ENCODE assay signal across 8 cellular contexts in the genomic region with DNA sequence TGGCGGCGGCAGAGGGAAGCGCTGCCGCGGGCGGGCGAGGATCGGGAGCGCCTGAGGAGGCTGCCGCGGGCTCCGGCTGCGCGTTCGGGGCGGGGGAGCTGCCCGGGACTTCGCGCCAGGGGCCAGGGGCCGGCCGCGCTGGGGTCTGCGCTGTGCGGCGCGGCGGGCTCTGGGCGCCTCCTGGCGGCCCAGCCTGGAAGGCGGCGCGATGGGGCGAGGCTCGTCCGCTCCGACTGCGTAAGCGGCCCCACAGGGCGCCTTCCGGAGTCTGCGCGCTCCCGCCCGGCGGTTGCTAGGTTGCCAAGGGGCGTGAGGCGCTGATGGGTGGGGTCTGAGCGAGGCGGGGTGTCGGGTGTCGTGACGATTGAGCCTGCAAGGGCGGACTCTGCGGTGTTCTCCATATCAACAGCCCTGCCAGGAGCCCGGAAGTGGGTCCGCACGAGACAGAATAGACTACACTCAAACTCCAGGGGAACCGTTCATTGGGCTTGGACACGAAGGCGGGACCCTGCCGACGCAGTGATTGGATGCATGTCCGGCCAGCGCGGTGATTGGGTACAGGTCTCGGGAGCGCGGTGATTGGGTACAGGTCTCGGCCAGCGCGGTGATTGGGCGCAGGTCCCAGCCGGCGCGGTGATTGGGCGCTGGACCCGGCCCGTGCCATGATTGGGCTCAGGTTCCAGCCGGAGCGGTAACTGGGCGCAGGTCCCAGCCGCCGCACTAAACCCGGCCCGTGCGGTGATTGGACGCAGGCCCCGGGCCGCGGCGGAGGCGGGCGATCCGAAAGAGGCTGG. TPM values are rescaled to one million over a fixed set of nuclear protein-coding genes. Genes with fewer than 3 reads are reported as not detected.
DNase-seq lines count a peak whose midpoint lies in the region; ATAC-seq, FAIRE-seq and TF ChIP-seq lines count a peak whose summit lies in the region.

A gene with protein sequence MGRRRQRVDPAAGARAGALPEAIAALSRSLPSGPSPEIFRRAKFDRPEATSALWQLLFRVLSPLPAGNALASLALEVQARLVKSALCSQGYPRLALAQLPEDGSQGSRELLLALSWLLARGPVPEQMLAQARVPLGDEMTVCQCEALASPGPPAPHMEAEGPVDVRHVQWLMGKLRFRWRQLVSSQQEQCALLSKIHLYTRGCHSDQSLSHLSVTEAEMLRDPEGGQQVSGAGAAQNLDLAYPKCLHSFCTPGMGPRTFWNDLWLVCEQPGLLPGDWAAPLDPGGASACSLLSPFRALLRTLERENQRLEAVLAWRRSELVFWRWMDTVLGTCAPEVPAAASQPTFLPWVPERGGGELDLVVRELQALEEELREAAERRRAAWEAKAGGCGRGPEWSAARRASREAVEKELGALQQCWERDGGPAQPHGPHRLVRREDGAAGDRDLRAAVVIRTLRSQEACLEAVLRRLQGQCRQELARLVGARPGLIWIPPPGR (plus strand): TSS at position 675 of the 794 bp plus-strand sequence. CDS start 130 bp downstream, outside the sequence.

- peak; percentile 97 for FAIRE-seq in HepG2 (lab: Jason Lieb, UNC)

- peaks cover 27% of the 10 kb centered on the region for H3K4me1 Mint-ChIP-seq in CD8-positive, alpha-beta T cell (ENCODE audit: low read depth)
- peaks cover 20% of the 10 kb centered on the region for H3K4me1 Mint-ChIP-seq in activated CD4-positive, alpha-beta memory T cell treated with anti-CD3 and anti-CD28 coated beads for 36 hours (ENCODE audit: low read depth)

- H3K27me3 Mint-ChIP-seq in CD8-positive, alpha-beta T cell (ENCODE audit: low read depth) = no peaks in the 10 kb centered on the region
- H3K27me3 Mint-ChIP-seq in activated CD4-positive, alpha-beta memory T cell treated with anti-CD3 and anti-CD28 coated beads for 36 hours = no peaks in the 10 kb centered on the region

- peaks cover 39% of the 10 kb centered on the region for H3K4me1 ChIP-seq in CD8-positive, alpha-beta T cell (ENCODE audit: insufficient read depth, low read length)
- peaks cover 66% of the 10 kb centered on the region for H3K4me1 ChIP-seq in HepG2 (ENCODE audit: insufficient read depth, low read length)

- DNase-seq in CD8-positive, alpha-beta T cell = peak; percentile 98 to 100 (median 98)
- DNase-seq in HK-2 (ENCODE audit: unreplicated experiment) (peak; percentile 100), NCI-H82 treated with DMSO at 0.1 percent for 48 hours (lab: John Stamatoyannopoulos, UW; ENCODE audit: unreplicated experiment) (peak; percentile 98), dermis microvascular lymphatic vessel endothelial cell (ENCODE audit: low read depth in 2 of 2) (peak; percentile 100), HepG2 (ENCODE audit: low spot score) (peak; percentile 99)
- peak; percentile 100 for DNase-seq in activated CD4-positive, alpha-beta memory T cell treated with anti-CD3 and anti-CD28 coated beads for 36 hours
- DNase-seq in stimulated activated CD4-positive, alpha-beta T cell treated with anti-CD3 and anti-CD28 coated beads, Interleukin-4, amount 100 ng/mL, for 1 hour = peak; percentile 98

- ATAC-seq in CD8-positive, alpha-beta T cell = peak; percentile 67
- ATAC-seq in GM19452 (IDR thresholded peaks at IDR 0.05; ENCODE audit: unreplicated experiment) (peak; percentile 67), HepG2 (peak; percentile 77)

- peaks cover 2% of the 10 kb centered on the region for H3K36me3 Mint-ChIP-seq in CD8-positive, alpha-beta T cell
- peaks cover 2% of the 10 kb centered on the region for H3K36me3 Mint-ChIP-seq in activated CD4-positive, alpha-beta memory T cell treated with anti-CD3 and anti-CD28 coated beads for 36 hours

- TF ChIP-seq EP300 in HepG2 (IDR thresholded peaks at IDR 0.05; ENCODE audit: low read depth in 2 of 2, low read length in 2 of 2) (peak in 1 of 2 experiments; percentile 40; a peak in 1 of 4 replicates), HepG2 (CRISPR knock-in tag; IDR thresholded peaks at IDR 0.05; ENCODE audit: borderline replicate concordance) (no peak; the same call in 1 of the 2 replicates)

- CTCF ChIA-PET in CD8-positive, alpha-beta T cell (lab: Charles Lee) = interaction anchor here (0.8 to 2.8 kb wide), 29 partner anchors 9 to 296 kb away, joined by 3 to 105 read pairs (median 5); a partner anchor contains a TSS
- CTCF ChIA-PET in activated CD4-positive, alpha-beta memory T cell treated with anti-CD3 and anti-CD28 coated beads for 36 hours (lab: Charles Lee) = interaction anchor here (1.0 to 4.5 kb wide), 19 partner anchors 9 to 198 kb away, joined by 3 to 177 read pairs (median 9); a partner anchor contains a TSS
- CTCF ChIA-PET in HepG2 (lab: Yijun Ruan, JAX; ENCODE audit: low intra/inter-chr PET ratio, low total read pairs) = interaction anchor here (0.7 to 3.6 kb wide), 6 partner anchors 9 to 120 kb away, joined by 3 to 24 read pairs (median 6); no protein-coding TSS in a partner anchor

- peaks cover 16% of the 10 kb centered on the region for H3K79me2 ChIP-seq in HepG2 (ENCODE audit: insufficient read depth, low read length)

- H3K27ac ChIP-seq in CD8-positive, alpha-beta T cell (ENCODE audit: low read depth, low read length) = peak within 1 kb of the TSS; percentile 96
- H3K27ac ChIP-seq in HepG2 (ENCODE audit: extremely low read length, insufficient read depth, low read length) = peak within 1 kb of the TSS; percentile 93

- TF ChIP-seq CTCF in CD8-positive, alpha-beta T cell (IDR thresholded peaks at IDR 0.05) = peak; percentile 84
- TF ChIP-seq CTCF in HepG2 (CRISPR knock-in tag; IDR thresholded peaks at IDR 0.05) = peak; percentile 80

- H3K9me3 ChIP-seq in CD8-positive, alpha-beta T cell (ENCODE audit: low read length) = no peaks in the 10 kb centered on the region
- no peaks in the 10 kb centered on the region for H3K9me3 ChIP-seq in HepG2 (ENCODE audit: low read length)

- TF ChIP-seq POLR2A in HepG2 (IDR thresholded peaks at IDR 0.05; ENCODE audit: insufficient read depth in 1 of 2, low read depth in 2 of 2, low read length in 2 of 2) = peak in 1 of 2 experiments; percentile 75; a peak in 1 of 4 replicates

- POLR2A ChIA-PET in CD8-positive, alpha-beta T cell (lab: Charles Lee) = interaction anchor here (0.7 to 4.0 kb wide), 11 partner anchors 9 to 426 kb away, joined by 3 to 66 read pairs (median 4); a partner anchor contains a TSS
- POLR2A ChIA-PET in activated CD4-positive, alpha-beta memory T cell treated with anti-CD3 and anti-CD28 coated beads for 36 hours (lab: Charles Lee) = interaction anchor here (0.9 to 4.9 kb wide), 5 partner anchors 9 to 176 kb away, joined by 3 to 55 read pairs (median 10); a partner anchor contains a TSS
- POLR2A ChIA-PET in HepG2 (lab: Yijun Ruan, JAX) = interaction anchor here (1.2 to 1.5 kb wide), 2 partner anchors 14 to 37 kb away, joined by 4 to 10 read pairs; no protein-coding TSS in a partner anchor

- WGBS in HepG2 (ENCODE audit: low lambda C conversion rate) = 0% methylated on average over 19 of the region's 94 CpGs

- intact Hi-C loops in CD8-positive, alpha-beta T cell (cut with DNase I, micrococcal nuclease) = loop anchor here (1.0 to 10.0 kb wide), 16 partner anchors 9 to 470 kb away; a partner anchor contains a TSS
- intact Hi-C loops in activated CD4-positive, alpha-beta memory T cell treated with anti-CD3 and anti-CD28 coated beads for 36 hours (cut with micrococcal nuclease) = loop anchor here (1.0 to 5.0 kb wide), 11 partner anchors 8 to 738 kb away; a partner anchor contains a TSS
- intact Hi-C loops in HepG2 (cut with micrococcal nuclease; ENCODE audit: unreplicated experiment) = loop anchor here (1.0 to 10.0 kb wide), 2 partner anchors 9 to 176 kb away; a partner anchor contains a TSS

- no peak within 1 kb of the TSS for H2AFZ ChIP-seq in HepG2 (ENCODE audit: low read length)

- peak within 1 kb of the TSS; percentile 97 for H3K4me2 ChIP-seq in HepG2 (ENCODE audit: low read depth, low read length)

- BruUV-seq in HepG2 (replicated peaks; lab: Mats Ljungman, UMichigan) = no TSS peak

- H3K4me3 ChIP-seq in CD8-positive, alpha-beta T cell (ENCODE audit: low read depth, low read length) = peak within 1 kb of the TSS; percentile 84
- peak within 1 kb of the TSS; percentile 59 to 80 (median 70); a peak in 5 of 6 replicates for H3K4me3 ChIP-seq in HepG2 (replicated peaks in 1 of 3; ENCODE audit: insufficient read depth in 1 of 3, low read depth in 2 of 3, low read length in 3 of 3)

- peak within 1 kb of the TSS; percentile 84 for H3K9ac ChIP-seq in HepG2 (ENCODE audit: insufficient read depth, low read depth, low read length)

- peak within 1 kb of the TSS; percentile 84 for H3K4me3 Mint-ChIP-seq in CD8-positive, alpha-beta T cell
- peak within 1 kb of the TSS; percentile 82 for H3K4me3 Mint-ChIP-seq in activated CD4-positive, alpha-beta memory T cell treated with anti-CD3 and anti-CD28 coated beads for 36 hours

- H4K20me1 ChIP-seq in HepG2 (ENCODE audit: insufficient read depth, low read length) = no peaks in the 10 kb centered on the region

- H3K27ac Mint-ChIP-seq in CD8-positive, alpha-beta T cell = peak within 1 kb of the TSS; percentile 96
- peak within 1 kb of the TSS; percentile 91 for H3K27ac Mint-ChIP-seq in activated CD4-positive, alpha-beta memory T cell treated with anti-CD3 and anti-CD28 coated beads for 36 hours

- no peaks in the 10 kb centered on the region for H3K36me3 ChIP-seq in CD8-positive, alpha-beta T cell (ENCODE audit: insufficient read depth, low read length)
- peaks cover 0 to 3% of the 10 kb centered on the region in 2 experiments; a peak in 1 of 5 replicates for H3K36me3 ChIP-seq in HepG2 (replicated peaks in 1 of 2; ENCODE audit: control insufficient read depth in 1 of 2, insufficient read depth in 2 of 2, low read length in 2 of 2)

- no peaks in the 10 kb centered on the region for H3K9me3 Mint-ChIP-seq in CD8-positive, alpha-beta T cell
- no peaks in the 10 kb centered on the region for H3K9me3 Mint-ChIP-seq in activated CD4-positive, alpha-beta memory T cell treated with anti-CD3 and anti-CD28 coated beads for 36 hours

- in situ Hi-C loops in HepG2 (cut with HindIII; ENCODE audit: extremely low pct_ligation_motif_present, low pct_unique_long_range_greater_than_20kb) = no loop called here

- TF ChIP-seq RAD21 in HepG2 (CRISPR knock-in tag; IDR thresholded peaks at IDR 0.05) = peak; percentile 98

- no peaks in the 10 kb centered on the region for H3K27me3 ChIP-seq in CD8-positive, alpha-beta T cell (ENCODE audit: insufficient read depth, low read length)
- no peaks in the 10 kb centered on the region; a peak in 1 of 5 replicates for H3K27me3 ChIP-seq in HepG2 (ENCODE audit: control insufficient read depth in 1 of 2, insufficient read depth in 2 of 2, low read length in 2 of 2)

RNA-seq across cellular contexts. Expression of the gene that starts here (rescaled TPM):
- total RNA-seq in CD8-positive, alpha-beta T cell = 10 to 100 TPM; 55.3 to 58.5 TPM
- 10 to 100 TPM; 40.2 to 44.8 TPM for total RNA-seq in activated CD4-positive, alpha-beta memory T cell treated with anti-CD3 and anti-CD28 coated beads for 36 hours
- total RNA-seq in dermis microvascular lymphatic vessel endothelial cell (7.1 and 9.9 TPM in 2 replicates), HepG2 (2016; rRNA removed; fragmentation: Illumina TruSeq; extraction: Trizol) (20.7 and 27.4 TPM in 2 replicates)
- total RNA-seq in HepG2 (2016; cell fraction: cytosol; rRNA removed; fragmentation: Illumina TruSeq; extraction: Trizol; ENCODE audit: low read depth) = 9.2 and 10.3 TPM in 2 replicates
- 21.2 and 28.4 TPM in 2 replicates for total RNA-seq in HepG2 (2016; cell fraction: insoluble cytoplasmic fraction; rRNA removed; fragmentation: Illumina TruSeq; extraction: Trizol)
- 12.9 and 13.8 TPM in 2 replicates for total RNA-seq in HepG2 (2016; cell fraction: membrane; rRNA removed; fragmentation: Illumina TruSeq; extraction: Trizol)
- total RNA-seq in HepG2 (2016; cell fraction: nucleus; rRNA removed; fragmentation: Illumina TruSeq; extraction: Trizol) = 15.9 and 16.8 TPM in 2 replicates
- polyA plus RNA-seq in HepG2 (2011; rRNA removed) = 5.7 and 7.3 TPM in 2 replicates
- 4.1 and 10.9 TPM in 2 replicates for polyA plus RNA-seq in HepG2 (2011; cell fraction: cytosol; rRNA removed)
- polyA plus RNA-seq in HepG2 (2011; cell fraction: nucleus; rRNA removed) = 20.8 and 27.4 TPM in 2 replicates
- 4.5 and 5.0 TPM in 2 replicates for polyA plus RNA-seq in HepG2 (2012)
- polyA plus RNA-seq in HepG2 (2016; cell fraction: cytosol; fragmentation: Illumina TruSeq; extraction: Trizol; ENCODE audit: low read depth) = 5.8 and 6.5 TPM in 2 replicates
- polyA plus RNA-seq in HepG2 (2016; cell fraction: insoluble cytoplasmic fraction; fragmentation: Illumina TruSeq; extraction: Trizol; ENCODE audit: low read depth) = 20.9 and 21.6 TPM in 2 replicates
- polyA plus RNA-seq in HepG2 (2016; cell fraction: membrane; fragmentation: Illumina TruSeq; extraction: Trizol; ENCODE audit: low read depth) = 9.6 and 10.0 TPM in 2 replicates
- polyA plus RNA-seq in HepG2 (2016; cell fraction: nucleus; fragmentation: Illumina TruSeq; extraction: Trizol; ENCODE audit: insufficient read depth, low read depth) = 36.1 and 37.5 TPM in 2 replicates
- 12.1 and 23.1 TPM in 2 replicates for polyA minus RNA-seq in HepG2 (2011; rRNA and poly(A)+ RNA removed; ENCODE audit: low replicate concordance)
- polyA minus RNA-seq in HepG2 (2011; cell fraction: cytosol; rRNA and poly(A)+ RNA removed) = 2.8 and 5.5 TPM in 2 replicates
- 7.3 and 9.0 TPM in 2 replicates for polyA minus RNA-seq in HepG2 (2011; cell fraction: nucleus; rRNA and poly(A)+ RNA removed)

Comparison
In these comparisons a context has a peak if more than half of its experiments do, and no peak if none do; other contexts are left out.
1. Peak in every context shown above with its lines: DNase-seq, ATAC-seq, H3K4me3 ChIP-seq and H3K27ac ChIP-seq.